15 cellular contexts compared by ENCODE assay signal in genomic region chr6:112841553-112842337, GRCh38.
DNase-seq lines count a peak whose midpoint lies in the region; ATAC-seq, FAIRE-seq and TF ChIP-seq lines count a peak whose summit lies in the region.
"Had no signal": no experiment of that assay in that cellular context is flagged by ENCODE, and none has a peak within 500 bp of the region (broad histone marks: within the 10 kb centered on the region; RNA-seq: fewer than 3 reads in every experiment).

No MANE protein-coding gene starts in this region.

- no peaks in the 10 kb centered on the region for H3K9me2 ChIP-seq in SU-DHL-6 (replicated peaks; ENCODE audit: insufficient read depth, low read length)

- peak; percentile 90 for FAIRE-seq in GM12891 (lab: Jason Lieb, UNC)
- FAIRE-seq: keratinocyte had no signal

- TF ChIP-seq CTCF in SU-DHL-6 (IDR thresholded peaks at IDR 0.05; ENCODE audit: insufficient read depth, low read length, poor library complexity, severe bottlenecking): no peak
- no peak for TF ChIP-seq CTCF in heart right ventricle (IDR thresholded peaks at IDR 0.05)

- H3K4me1 ChIP-seq in heart right ventricle: no peaks in the 10 kb centered on the region

- no peak for DNase-seq in GM12891 (ENCODE audit: insufficient read length, low spot score)
- no peak for DNase-seq in activated CD4-positive, alpha-beta T cell treated with anti-CD3 and anti-CD28 coated beads for 48 hours
- no peak for DNase-seq in activated CD4-positive, alpha-beta T cell treated with anti-CD3 and anti-CD28 coated beads for 1 hour
- DNase-seq in MV-4-11 (lab: John Stamatoyannopoulos, UW): no peak
- no peak for DNase-seq in heart right ventricle
- DNase-seq: activated CD8-positive, alpha-beta T cell treated with anti-CD3 and anti-CD28 coated beads, Interleukin-2, amount 10 ng/mL, durations not matched to agents 7 days and 5 days; activated gamma-delta T cell treated with Interleukin-2 at 50 U/mL for 16 hours; Calu3; effector memory CD8-positive, alpha-beta T cell; NCI-H146; NCI-H524 treated with DMSO at 0.1 percent for 48 hours had no signal

- ATAC-seq in GM19468 (IDR thresholded peaks at IDR 0.05; ENCODE audit: extremely low read depth, unreplicated experiment) (peak; percentile 20), HG03039 (IDR thresholded peaks at IDR 0.05; ENCODE audit: unreplicated experiment) (peak; percentile 88), heart right ventricle (no peak)
- ATAC-seq: activated CD8-positive, alpha-beta T cell treated with anti-CD3 and anti-CD28 coated beads, Interleukin-2, amount 10 ng/mL, durations not matched to agents 7 days and 5 days; effector memory CD8-positive, alpha-beta T cell had no signal

- H2AFZ ChIP-seq in SU-DHL-6 (ENCODE audit: low read depth, low read length, severe bottlenecking): peak overlapping the region; percentile 7

- no peak overlapping the region for H3K4me3 ChIP-seq in SU-DHL-6 (ENCODE audit: insufficient read depth, low read length, poor library complexity, severe bottlenecking)
- no peak overlapping the region for H3K4me3 ChIP-seq in heart right ventricle

- H3K27ac ChIP-seq in SU-DHL-6 (ENCODE audit: low read depth, low read length): peak overlapping the region; percentile 44; the same call in 1 of the 2 replicates
- H3K27ac ChIP-seq in heart right ventricle: no peak overlapping the region

- no peaks in the 10 kb centered on the region for H3F3A ChIP-seq in SU-DHL-6 (ENCODE audit: insufficient read depth)

- H3K9me3 ChIP-seq in SU-DHL-6 (ENCODE audit: insufficient read depth, low read length): no peaks in the 10 kb centered on the region
- peaks cover 0 to 6% (median 0%) of the 10 kb centered on the region in 11 donors for H3K9me3 ChIP-seq in heart right ventricle

- WGBS in heart right ventricle, 2 donors: 87 to 95% methylated on average over 4 of the region's 4 CpGs

- no peaks in the 10 kb centered on the region for H3K36me3 ChIP-seq in SU-DHL-6 (ENCODE audit: low read length)
- no peaks in the 10 kb centered on the region for H3K36me3 ChIP-seq in heart right ventricle

- no peak overlapping the region for H3K9ac ChIP-seq in SU-DHL-6 (ENCODE audit: low read length)

- H4K20me1 ChIP-seq in SU-DHL-6 (ENCODE audit: low read depth, low read length): no peaks in the 10 kb centered on the region

- peak overlapping the region; percentile 39 for H3K4me2 ChIP-seq in SU-DHL-6 (ENCODE audit: low read depth, low read length, poor library complexity, severe bottlenecking)

- H3K79me2 ChIP-seq in SU-DHL-6 (ENCODE audit: insufficient read depth, low read length): no peaks in the 10 kb centered on the region

- intact Hi-C loops in heart right ventricle (cut with DNase I): no loop called here

- TF ChIP-seq POLR2A in GM12891 (IDR thresholded peaks at IDR 0.05; ENCODE audit: low read depth, low read length): no peak

- H3K27me3 ChIP-seq in SU-DHL-6 (ENCODE audit: low read length) (no peaks in the 10 kb centered on the region), heart right ventricle (no peaks in the 10 kb centered on the region)

TF ChIP-seq in GM12891, 5 proteins besides CTCF, POLR2A, EP300 and RAD21:
- TF ChIP-seq SPI1 (IDR thresholded peaks at IDR 0.05; ENCODE audit: low read depth, low read length): peak; percentile 74
- TF ChIP-seq POLR2AphosphoS5 (IDR thresholded peaks at IDR 0.05; ENCODE audit: low read depth, low read length): no peak
- TF ChIP-seq TAF1 (IDR thresholded peaks at IDR 0.05; ENCODE audit: low read depth, low read length): no peak
- TF ChIP-seq PAX5 (IDR thresholded peaks at IDR 0.05; ENCODE audit: insufficient read depth, low read length, severe bottlenecking): no peak

Comparison
In these comparisons a context has a peak if more than half of its experiments do, and no peak if none do; other contexts are left out.
1. ATAC-seq: peak in GM19468 (single experiment) and HG03039 (single experiment); none in heart right ventricle (0 of 8).